Comparison of ENCODE assay signal across 11 cellular contexts in the genomic region with DNA sequence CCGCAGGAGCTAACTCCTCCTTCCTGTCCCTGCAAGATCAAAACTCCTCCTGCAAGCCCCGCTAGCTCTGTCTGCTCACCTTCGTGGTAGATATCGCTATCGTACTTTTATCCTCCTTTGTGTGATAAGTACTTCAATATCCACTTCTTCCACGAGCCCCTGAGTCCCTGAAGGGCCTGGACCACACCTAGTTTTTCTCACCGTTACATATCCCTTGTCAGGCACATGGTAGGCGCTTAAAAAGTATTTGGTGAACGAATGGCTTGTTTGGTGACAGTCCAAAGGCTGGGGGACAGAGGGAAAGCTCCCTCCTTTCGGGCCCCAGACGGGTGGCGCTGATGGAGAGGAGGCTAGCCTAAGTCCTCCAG. TPM values are rescaled to one million over a fixed set of nuclear protein-coding genes. Genes with fewer than 3 reads are reported as not detected.
DNase-seq lines count a peak whose midpoint lies in the region; ATAC-seq and TF ChIP-seq lines count a peak whose summit lies in the region.
"Not testable (repeated sequence)": the region's sequence is repeated elsewhere in the genome, so short reads cannot be mapped to it uniquely, and the experiment has no call there.
"Had no signal": no experiment of that assay in that cellular context is flagged by ENCODE, and none has a peak within 500 bp of the region (broad histone marks: within the 10 kb centered on the region; RNA-seq: fewer than 3 reads in every experiment).

No MANE protein-coding gene starts in this region.

- peak overlapping the region; percentile 62 for H3K4me3 ChIP-seq in CD8-positive, alpha-beta T cell (ENCODE audit: low read depth, low read length)
- H3K4me3 ChIP-seq in LNCaP clone FGC (ENCODE audit: low read depth, low read length) (peak overlapping the region; percentile 43), mammary epithelial cell (replicated peaks in 1 of 3; ENCODE audit: insufficient read depth in 1 of 3, low read depth in 2 of 3, low read length in 3 of 3) (peak overlapping the region; percentile 19 to 59 (median 47)), fibroblast of villous mesenchyme (ENCODE audit: low read depth, low read length) (peak overlapping the region; percentile 71), right lobe of liver (peak overlapping the region; percentile 50 to 97 (median 66)), suprapubic skin (peak overlapping the region; percentile 74)

- TF ChIP-seq CTCF in CD8-positive, alpha-beta T cell (IDR thresholded peaks at IDR 0.05); LNCaP clone FGC (IDR thresholded peaks at IDR 0.05; ENCODE audit: control insufficient read depth, extremely low read depth, insufficient read depth); mammary epithelial cell (conservative IDR thresholded peaks at IDR 0.05 in 1 of 2, IDR thresholded peaks at IDR 0.05 in 1 of 2; ENCODE audit: extremely low read depth in 1 of 2, insufficient read depth in 1 of 2, low read depth in 1 of 2, low read length in 2 of 2); fibroblast of villous mesenchyme (IDR thresholded peaks at IDR 0.05; ENCODE audit: insufficient read depth, low read depth, low read length); right lobe of liver (IDR thresholded peaks at IDR 0.05); osteocyte (IDR thresholded peaks at IDR 0.05); suprapubic skin (IDR thresholded peaks at IDR 0.05): not testable (repeated sequence)

- H3K4me2 ChIP-seq in mammary epithelial cell (ENCODE audit: insufficient read depth, low read depth, low read length) = peak overlapping the region; percentile 49

- not testable (repeated sequence) for H3K9me3 Mint-ChIP-seq in CD8-positive, alpha-beta T cell; activated CD4-positive, alpha-beta T cell treated with anti-CD3 and anti-CD28 coated beads, Interleukin-2, amount 10 ng/mL, durations not matched to agents 7 days and 5 days; osteocyte (ENCODE audit: unreplicated experiment)

- not testable (repeated sequence) for H4K20me1 ChIP-seq in mammary epithelial cell (ENCODE audit: insufficient read depth, low read length)

- CTCF ChIA-PET in CD8-positive, alpha-beta T cell (lab: Charles Lee); activated CD4-positive, alpha-beta T cell treated with anti-CD3 and anti-CD28 coated beads, Interleukin-2, amount 10 ng/mL, durations not matched to agents 7 days and 5 days (lab: Charles Lee); mammary epithelial cell (lab: Charles Lee; ENCODE audit: low non-redundant PET): not testable (repeated sequence)

- H3K4me1 ChIP-seq in CD8-positive, alpha-beta T cell (ENCODE audit: insufficient read depth, low read length); mammary epithelial cell (ENCODE audit: insufficient read depth, low read length); right lobe of liver; suprapubic skin: not testable (repeated sequence)

- POLR2A ChIA-PET in CD8-positive, alpha-beta T cell (lab: Charles Lee); activated CD4-positive, alpha-beta T cell treated with anti-CD3 and anti-CD28 coated beads, Interleukin-2, amount 10 ng/mL, durations not matched to agents 7 days and 5 days (lab: Charles Lee): not testable (repeated sequence)

- intact Hi-C loops in CD8-positive, alpha-beta T cell (cut with DNase I, micrococcal nuclease); mammary epithelial cell (cut with micrococcal nuclease); right lobe of liver (cut with DNase I): not testable (repeated sequence)

- not testable (repeated sequence) for H3K79me2 ChIP-seq in mammary epithelial cell (ENCODE audit: insufficient read depth, low read length)

- under 1% methylated on average over 9 of the region's 12 CpGs for WGBS in mammary epithelial cell (ENCODE audit: low coverage, missing lambda C conversion rate)
- 1% methylated on average over 11 of the region's 12 CpGs for WGBS in right lobe of liver (ENCODE audit: insufficient coverage, low coverage, low lambda C conversion rate, missing lambda C conversion rate)
- WGBS in suprapubic skin = 4% methylated on average over 11 of the region's 12 CpGs

- TF ChIP-seq EP300 in suprapubic skin (IDR thresholded peaks at IDR 0.05) = not testable (repeated sequence)

- not testable (repeated sequence) for DNase-seq in CD8-positive, alpha-beta T cell; LNCaP clone FGC (ENCODE audit: low read depth); activated CD4-positive, alpha-beta T cell treated with anti-CD3 and anti-CD28 coated beads, Interleukin-2, amount 10 ng/mL, durations not matched to agents 7 days and 5 days; mammary epithelial cell; fibroblast of villous mesenchyme (ENCODE audit: low read depth); right lobe of liver; osteocyte (ENCODE audit: extremely low spot score, unreplicated experiment); suprapubic skin (ENCODE audit: low spot score in 2 of 2)

- not testable (repeated sequence) for H3K27me3 Mint-ChIP-seq in CD8-positive, alpha-beta T cell (ENCODE audit: low read depth); activated CD4-positive, alpha-beta T cell treated with anti-CD3 and anti-CD28 coated beads, Interleukin-2, amount 10 ng/mL, durations not matched to agents 7 days and 5 days; osteocyte (ENCODE audit: unreplicated experiment)

- peak overlapping the region; percentile 98 for H3K4me3 Mint-ChIP-seq in CD8-positive, alpha-beta T cell
- peak overlapping the region; percentile 96 for H3K4me3 Mint-ChIP-seq in activated CD4-positive, alpha-beta T cell treated with anti-CD3 and anti-CD28 coated beads, Interleukin-2, amount 10 ng/mL, durations not matched to agents 7 days and 5 days
- peak overlapping the region; percentile 76 for H3K4me3 Mint-ChIP-seq in osteocyte (ENCODE audit: unreplicated experiment)

- H3K27ac Mint-ChIP-seq in CD8-positive, alpha-beta T cell = peak overlapping the region; percentile 100
- H3K27ac Mint-ChIP-seq in activated CD4-positive, alpha-beta T cell treated with anti-CD3 and anti-CD28 coated beads, Interleukin-2, amount 10 ng/mL, durations not matched to agents 7 days and 5 days = peak overlapping the region; percentile 100
- peak overlapping the region; percentile 74 for H3K27ac Mint-ChIP-seq in osteocyte (ENCODE audit: unreplicated experiment)

- not testable (repeated sequence) for ATAC-seq in CD8-positive, alpha-beta T cell; right lobe of liver

- not testable (repeated sequence) for TF ChIP-seq POLR2A in right lobe of liver (IDR thresholded peaks at IDR 0.05); suprapubic skin (IDR thresholded peaks at IDR 0.05)

- BruUV-seq in mammary epithelial cell (replicated peaks; lab: Mats Ljungman, UMichigan) = not testable (repeated sequence)

- H3K36me3 ChIP-seq in CD8-positive, alpha-beta T cell (ENCODE audit: insufficient read depth, low read length); mammary epithelial cell (ENCODE audit: insufficient read depth, low read length); right lobe of liver; suprapubic skin: not testable (repeated sequence)

- dilution Hi-C loops in mammary epithelial cell (cut with HindIII; ENCODE audit: low sequenced_read_pairs) = not testable (repeated sequence)

- H3K4me1 Mint-ChIP-seq in CD8-positive, alpha-beta T cell (ENCODE audit: low read depth); osteocyte (ENCODE audit: unreplicated experiment): not testable (repeated sequence)
- peaks cover 27% of the 10 kb centered on the region for H3K4me1 Mint-ChIP-seq in activated CD4-positive, alpha-beta T cell treated with anti-CD3 and anti-CD28 coated beads, Interleukin-2, amount 10 ng/mL, durations not matched to agents 7 days and 5 days

- H3K9ac ChIP-seq in mammary epithelial cell (ENCODE audit: insufficient read depth, low read length) = not testable (repeated sequence)

- peak overlapping the region; percentile 85 for H2AFZ ChIP-seq in mammary epithelial cell (ENCODE audit: low read depth, low read length)

- not testable (repeated sequence) for H3K27me3 ChIP-seq in CD8-positive, alpha-beta T cell (ENCODE audit: insufficient read depth, low read length); mammary epithelial cell (ENCODE audit: insufficient read depth, low read length); right lobe of liver; suprapubic skin

- H3K27ac ChIP-seq in CD8-positive, alpha-beta T cell (ENCODE audit: low read depth, low read length) = peak overlapping the region; percentile 87
- H3K27ac ChIP-seq in mammary epithelial cell (ENCODE audit: insufficient read depth, low read depth, low read length) = not testable (repeated sequence)
- peak overlapping the region; percentile 64 to 76 (median 71) for H3K27ac ChIP-seq in right lobe of liver
- peak overlapping the region; percentile 89 for H3K27ac ChIP-seq in suprapubic skin

- in situ Hi-C loops in mammary epithelial cell (cut with MboI; ENCODE audit: low sequenced_read_pairs in 2 of 2) = not testable (repeated sequence)

- not testable (repeated sequence) for H3K9me3 ChIP-seq in CD8-positive, alpha-beta T cell (ENCODE audit: low read length); mammary epithelial cell (replicated peaks; ENCODE audit: insufficient read depth, low read length); right lobe of liver; suprapubic skin

- not testable (repeated sequence) for H3K36me3 Mint-ChIP-seq in CD8-positive, alpha-beta T cell; activated CD4-positive, alpha-beta T cell treated with anti-CD3 and anti-CD28 coated beads, Interleukin-2, amount 10 ng/mL, durations not matched to agents 7 days and 5 days (ENCODE audit: low read depth); osteocyte (ENCODE audit: unreplicated experiment)

RNA-seq across cellular contexts. Expression of a gene that starts 18.4 kb away (rescaled TPM):
- not detected for total RNA-seq in CD8-positive, alpha-beta T cell
- total RNA-seq in activated CD4-positive, alpha-beta T cell treated with anti-CD3 and anti-CD28 coated beads, Interleukin-2, amount 10 ng/mL, durations not matched to agents 7 days and 5 days = not detected
- total RNA-seq in mammary epithelial cell = not detected
- polyA plus RNA-seq in mammary epithelial cell = not detected
- not detected for polyA minus RNA-seq in mammary epithelial cell
- total RNA-seq in fibroblast of villous mesenchyme = not detected in 2 replicates
- not detected for total RNA-seq in right lobe of liver
- not detected in 2 replicates for total RNA-seq in osteocyte
- total RNA-seq in suprapubic skin = not detected
- total RNA-seq: glomerular endothelial cell, pulmonary artery endothelial cell had no signal
- polyA plus RNA-seq: adipose tissue had no signal

RNA-seq across cellular contexts. Expression of a gene that starts 58.7 kb away (rescaled TPM):
- not detected for total RNA-seq in CD8-positive, alpha-beta T cell
- not detected for total RNA-seq in activated CD4-positive, alpha-beta T cell treated with anti-CD3 and anti-CD28 coated beads, Interleukin-2, amount 10 ng/mL, durations not matched to agents 7 days and 5 days
- not detected for total RNA-seq in mammary epithelial cell
- not detected for polyA plus RNA-seq in mammary epithelial cell
- not detected for polyA minus RNA-seq in mammary epithelial cell
- total RNA-seq in fibroblast of villous mesenchyme = not detected in 2 replicates
- total RNA-seq in right lobe of liver = not detected
- total RNA-seq in osteocyte = not detected in 2 replicates
- total RNA-seq in suprapubic skin = not detected
- total RNA-seq: glomerular endothelial cell, pulmonary artery endothelial cell had no signal
- polyA plus RNA-seq: adipose tissue had no signal
